ENCODE assay signal across 8 cellular contexts in genomic region chr12:132710062-132710421, GRCh38. TPM values are rescaled to one million over a fixed set of nuclear protein-coding genes. Genes with fewer than 3 reads are reported as not detected.
DNase-seq lines count a peak whose midpoint lies in the region; ATAC-seq and TF ChIP-seq lines count a peak whose summit lies in the region.

No MANE protein-coding gene starts in this region.

- H3K9me3 Mint-ChIP-seq in activated B cell treated with CpG ODN at 0.5 μM for 24 hours (peaks cover 10% of the 10 kb centered on the region), glutamatergic neuron (ENCODE audit: unreplicated experiment) (peaks cover 9% of the 10 kb centered on the region)

- TF ChIP-seq CTCF in activated B cell treated with CpG ODN at 0.5 μM for 24 hours (IDR thresholded peaks at IDR 0.05) = no peak
- TF ChIP-seq CTCF in glutamatergic neuron (IDR thresholded peaks at IDR 0.05; ENCODE audit: partially characterized antibody, unreplicated experiment) = no peak

- POLR2A ChIA-PET in activated B cell treated with CpG ODN at 0.5 μM for 24 hours (lab: Charles Lee) = interaction anchor here (0.6 to 1.8 kb wide), 6 partner anchors 10 to 199 kb away, joined by 3 to 8 read pairs (median 4); partner anchors contain the start of genes CHFR and GOLGA3

- peak; percentile 5 for DNase-seq in activated effector memory CD4-positive, alpha-beta T cell treated with Interleukin-2 at 50 U/mL for 16 hours
- DNase-seq in activated effector memory CD4-positive, alpha-beta T cell treated with anti-CD3 and anti-CD28 coated beads, Interleukin-2, amount 50 U/mL, for 16 hours = no peak
- no peak for DNase-seq in activated B cell treated with CpG ODN at 0.5 μM for 24 hours
- peak; percentile 45 for DNase-seq in glutamatergic neuron
- DNase-seq in NCI-H526 treated with DMSO at 0.1 percent for 48 hours (lab: John Stamatoyannopoulos, UW) = no peak
- no peak for DNase-seq in HK-2 (ENCODE audit: unreplicated experiment)

- no peaks in the 10 kb centered on the region for H3K36me3 ChIP-seq in rectal smooth muscle tissue (ENCODE audit: control insufficient read depth, insufficient read depth, low read length)

- H3K36me3 Mint-ChIP-seq in activated B cell treated with CpG ODN at 0.5 μM for 24 hours (ENCODE audit: low read depth) = peaks cover 28% of the 10 kb centered on the region
- H3K36me3 Mint-ChIP-seq in glutamatergic neuron (ENCODE audit: unreplicated experiment) = no peaks in the 10 kb centered on the region

- H3K4me3 Mint-ChIP-seq in activated B cell treated with CpG ODN at 0.5 μM for 24 hours (peak overlapping the region; percentile 92), glutamatergic neuron (ENCODE audit: unreplicated experiment) (peak overlapping the region; percentile 98)

- intact Hi-C loops in activated B cell treated with CpG ODN at 0.5 μM for 24 hours (cut with micrococcal nuclease) = loop anchor here (1.0 to 5.0 kb wide), 7 partner anchors 10 to 783 kb away; partner anchors contain the start of genes CHFR, POLE, PUS1 and PXMP2

- no peaks in the 10 kb centered on the region for H3K27me3 ChIP-seq in rectal smooth muscle tissue (ENCODE audit: control insufficient read depth, insufficient read depth, low read length)

- ATAC-seq in HG03039 (IDR thresholded peaks at IDR 0.05; ENCODE audit: unreplicated experiment) = peak; percentile 7
- ATAC-seq in activated B cell treated with CpG ODN at 0.5 μM for 24 hours (ENCODE audit: low read depth) = peak; percentile 16

- peak overlapping the region; percentile 79 for H3K4me3 ChIP-seq in rectal smooth muscle tissue (ENCODE audit: low read length)

- H3K4me1 ChIP-seq in rectal smooth muscle tissue (ENCODE audit: control insufficient read depth, insufficient read depth, low read length) = peaks cover 4% of the 10 kb centered on the region

- H3K27ac Mint-ChIP-seq in activated B cell treated with CpG ODN at 0.5 μM for 24 hours (peak overlapping the region; percentile 95), glutamatergic neuron (ENCODE audit: unreplicated experiment) (peak overlapping the region; percentile 93)

- H3K9ac ChIP-seq in rectal smooth muscle tissue (ENCODE audit: low read length) = peak overlapping the region; percentile 83

- peak overlapping the region; percentile 70 for H3K27ac ChIP-seq in rectal smooth muscle tissue (ENCODE audit: low read depth, low read length)

- H3K27me3 Mint-ChIP-seq in activated B cell treated with CpG ODN at 0.5 μM for 24 hours = no peaks in the 10 kb centered on the region
- peaks cover 5% of the 10 kb centered on the region for H3K27me3 Mint-ChIP-seq in glutamatergic neuron (ENCODE audit: unreplicated experiment)

- CTCF ChIA-PET in activated B cell treated with CpG ODN at 0.5 μM for 24 hours (lab: Charles Lee) = no interaction called here

- H3K4me1 Mint-ChIP-seq in activated B cell treated with CpG ODN at 0.5 μM for 24 hours (peaks cover 33% of the 10 kb centered on the region), glutamatergic neuron (ENCODE audit: low read depth, unreplicated experiment) (peaks cover 3% of the 10 kb centered on the region)

RNA-seq across cellular contexts. Expression of gene PGAM5, which starts 0.6 kb away (rescaled TPM):
- 44.0 and 48.7 TPM in 2 replicates for total RNA-seq in activated B cell treated with CpG ODN at 0.5 μM for 24 hours
- total RNA-seq in glutamatergic neuron (ENCODE audit: unreplicated experiment) = 29.1 TPM

RNA-seq across cellular contexts. Expression of gene PXMP2, which starts 22.7 kb away (rescaled TPM):
- total RNA-seq in activated B cell treated with CpG ODN at 0.5 μM for 24 hours (5.3 and 7.7 TPM in 2 replicates), glutamatergic neuron (ENCODE audit: unreplicated experiment) (9.8 TPM)

RNA-seq across cellular contexts. Expression of gene POLE, which starts 22.9 kb away (rescaled TPM):
- total RNA-seq in activated B cell treated with CpG ODN at 0.5 μM for 24 hours = 51.1 and 64.3 TPM in 2 replicates
- 38.6 TPM for total RNA-seq in glutamatergic neuron (ENCODE audit: unreplicated experiment)

RNA-seq across cellular contexts. Expression of gene ANKLE2, which starts 51.6 kb away (rescaled TPM):
- 117 and 136 TPM in 2 replicates for total RNA-seq in activated B cell treated with CpG ODN at 0.5 μM for 24 hours
- total RNA-seq in glutamatergic neuron (ENCODE audit: unreplicated experiment) = 105 TPM

Comparison
In these comparisons a context has a peak if more than half of its experiments do, and no peak if none do; other contexts are left out.
1. DNase-seq: peak in activated effector memory CD4-positive, alpha-beta T cell treated with Interleukin-2 at 50 U/mL for 16 hours (single experiment) and glutamatergic neuron (single experiment); none in activated effector memory CD4-positive, alpha-beta T cell treated with anti-CD3 and anti-CD28 coated beads, Interleukin-2, amount 50 U/mL, for 16 hours (single experiment), activated B cell treated with CpG ODN at 0.5 μM for 24 hours (single experiment), NCI-H526 treated with DMSO at 0.1 percent for 48 hours (single experiment) and HK-2 (single experiment).